ENCODE assay signal across 8 cellular contexts in genomic region chr7:156537006-156537405, GRCh38.
"Had no signal": no experiment of that assay in that cellular context is flagged by ENCODE, and none has a peak within 500 bp of the region (broad histone marks: within the 10 kb centered on the region; RNA-seq: fewer than 3 reads in every experiment).

No MANE protein-coding gene starts in this region.

- ATAC-seq: GM12878 had no signal

- DNase-seq: GDM1, GF-D8 had no signal

- FAIRE-seq: G401.6, GM12878, GM12891, GM12892, GM18507, GM19239 had no signal

- H3K4me3 ChIP-seq: GM12878 had no signal
